In genomic region chr15:43150171-43150929, GRCh38 we compare ENCODE assay signal across 12 cellular contexts. TPM values are rescaled to one million over a fixed set of nuclear protein-coding genes. Genes with fewer than 3 reads are reported as not detected.
DNase-seq lines count a peak whose midpoint lies in the region; ATAC-seq, FAIRE-seq and TF ChIP-seq lines count a peak whose summit lies in the region.
"Had no signal": no experiment of that assay in that cellular context is flagged by ENCODE, and none has a peak within 500 bp of the region (broad histone marks: within the 10 kb centered on the region; RNA-seq: fewer than 3 reads in every experiment).

No MANE protein-coding gene starts in this region.

- no peak for FAIRE-seq in D721Med (lab: Jason Lieb, UNC)

- in situ Hi-C loops in ACHN (cut with HindIII; ENCODE audit: low pct_ligation_motif_present, low pct_unique_long_range_greater_than_20kb, low sequenced_read_pairs): no loop called here

- H3K4me1 ChIP-seq in adipocyte (ENCODE audit: control insufficient read depth, insufficient read depth, low read length): no peaks in the 10 kb centered on the region
- H3K4me1 ChIP-seq in mucosa of descending colon (ENCODE audit: low read depth): no peaks in the 10 kb centered on the region
- H3K4me1 ChIP-seq in right cardiac atrium (ENCODE audit: control insufficient read depth, insufficient read depth, low read length): no peaks in the 10 kb centered on the region

- no peak for ATAC-seq in mucosa of descending colon
- ATAC-seq in GM21423 (IDR thresholded peaks at IDR 0.05; ENCODE audit: unreplicated experiment): no peak
- no peak for ATAC-seq in right cardiac atrium

- TF ChIP-seq CTCF in D721Med (IDR thresholded peaks at IDR 0.05; ENCODE audit: insufficient read depth, missing control alignments) (no peak), mucosa of descending colon (IDR thresholded peaks at IDR 0.05) (no peak)

- H3K36me3 ChIP-seq in adipocyte (ENCODE audit: control insufficient read depth, insufficient read depth, low read length, severe bottlenecking): peaks cover 37% of the 10 kb centered on the region
- peaks cover 8% of the 10 kb centered on the region for H3K36me3 ChIP-seq in mucosa of descending colon (ENCODE audit: low read depth)

- DNase-seq in ACHN: peak; percentile 13
- DNase-seq in HK-2 (ENCODE audit: unreplicated experiment): peak; percentile 47
- peak; percentile 85 for DNase-seq in adipocyte (ENCODE audit: low read depth)
- DNase-seq in glomerular endothelial cell (ENCODE audit: extremely low read depth, low read depth, low spot score): peak; percentile 44
- DNase-seq in D721Med (ENCODE audit: insufficient read length, low spot score): no peak
- DNase-seq in mucosa of descending colon: no peak
- DNase-seq in right cardiac atrium: no peak
- DNase-seq: activated T-cell treated with anti-CD3 and anti-CD28 coated beads, Interleukin-2, amount 50 U/mL, for 48 hours; C1 segment of cervical spinal cord; central memory CD4-positive, alpha-beta T cell; NCI-H187 treated with DMSO at 0.1 percent for 48 hours had no signal

- no peak overlapping the region for H3K27ac ChIP-seq in right cardiac atrium (ENCODE audit: low read length)

- no peak overlapping the region for H3K9ac ChIP-seq in adipocyte (ENCODE audit: low read length)

- no peaks in the 10 kb centered on the region for H3K27me3 ChIP-seq in adipocyte (replicated peaks; ENCODE audit: control insufficient read depth, insufficient read depth, low read length)
- no peaks in the 10 kb centered on the region for H3K27me3 ChIP-seq in right cardiac atrium (ENCODE audit: control insufficient read depth, insufficient read depth)

- WGBS in right cardiac atrium: 92% methylated on average over 5 of the region's 5 CpGs

- H3K4me3 ChIP-seq in adipocyte (ENCODE audit: low read length): no peak overlapping the region
- H3K4me3 ChIP-seq in mucosa of descending colon: no peak overlapping the region
- H3K4me3 ChIP-seq in right cardiac atrium (ENCODE audit: low read length): no peak overlapping the region

- intact Hi-C loops in mucosa of descending colon (cut with DNase I, micrococcal nuclease) (no loop called here), right cardiac atrium (cut with DNase I) (no loop called here)

- no peaks in the 10 kb centered on the region for H3K9me3 ChIP-seq in adipocyte (ENCODE audit: control insufficient read depth, low read length)
- H3K9me3 ChIP-seq in mucosa of descending colon: no peaks in the 10 kb centered on the region
- no peaks in the 10 kb centered on the region for H3K9me3 ChIP-seq in right cardiac atrium (ENCODE audit: control insufficient read depth, low read length)

RNA-seq across cellular contexts. Expression of gene TMEM62, which starts 17.0 kb away (rescaled TPM):
- total RNA-seq in glomerular endothelial cell (18.0 and 31.0 TPM in 2 replicates), mucosa of descending colon (10 to 100 TPM; 26.8 to 43.7 (median 34.9) TPM), right cardiac atrium (10 to 100 TPM in 3 of 4 donors, 1 to 10 TPM in 1; 9.8 to 11.2 (median 10.4) TPM)
- polyA plus RNA-seq in right cardiac atrium: 7.8 TPM

RNA-seq across cellular contexts. Expression of gene CCNDBP1, which starts 34.9 kb away (rescaled TPM):
- total RNA-seq in glomerular endothelial cell (45.2 and 48.3 TPM in 2 replicates), mucosa of descending colon (10 to 100 TPM; 45.5 to 75.2 (median 54.6) TPM), right cardiac atrium (10 to 100 TPM; 41.4 to 55.6 (median 53.7) TPM)
- polyA plus RNA-seq in right cardiac atrium: 45.7 TPM

RNA-seq across cellular contexts. Expression of gene UBR1, which starts 44.5 kb away (rescaled TPM):
- total RNA-seq in glomerular endothelial cell: 18.0 and 23.3 TPM in 2 replicates
- 10 to 100 TPM; 20.3 to 37.0 (median 26.8) TPM for total RNA-seq in mucosa of descending colon
- 10 to 100 TPM; 20.9 to 25.5 (median 21.0) TPM for total RNA-seq in right cardiac atrium
- polyA plus RNA-seq in right cardiac atrium: 6.1 TPM

Comparison
In these comparisons a context has a peak if more than half of its experiments do, and no peak if none do; other contexts are left out.
1. DNase-seq: peak in ACHN (single experiment), HK-2 (single experiment), adipocyte (single experiment) and glomerular endothelial cell (single experiment); none in D721Med (single experiment), mucosa of descending colon (0 of 3) and right cardiac atrium (0 of 3).